ENCODE assay signal across 28 cellular contexts in the genomic region with DNA sequence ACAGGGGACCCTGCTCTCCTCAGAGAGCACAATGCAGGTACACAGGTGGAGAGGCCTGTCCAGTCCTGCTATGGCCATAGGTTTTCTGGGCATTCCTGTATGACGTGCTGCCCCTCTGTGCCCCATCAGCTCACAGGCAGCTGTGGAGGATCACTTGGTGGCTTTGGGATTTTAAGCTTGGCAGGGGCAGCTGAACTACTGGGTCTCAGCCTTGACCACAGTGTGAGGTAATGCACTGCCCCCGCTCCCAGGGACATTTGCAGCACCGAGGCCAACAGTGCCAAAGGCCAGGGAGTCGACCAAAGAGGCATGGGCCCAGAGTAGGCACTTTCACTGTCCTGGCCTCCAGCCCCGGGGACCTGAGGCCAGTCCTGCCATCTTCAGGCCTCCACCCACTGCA. TPM values are rescaled to one million over a fixed set of nuclear protein-coding genes. Genes with fewer than 3 reads are reported as not detected.
"Had no signal": no experiment of that assay in that cellular context is flagged by ENCODE, and none has a peak within 500 bp of the region (broad histone marks: within the 10 kb centered on the region; RNA-seq: fewer than 3 reads in every experiment).

No MANE protein-coding gene starts in this region.

- H3K4me3 Mint-ChIP-seq: naive thymus-derived CD8-positive, alpha-beta T cell; nephron; neural progenitor cell; stimulated activated naive B cell treated with anti-CD40 and anti-IgM and Interleukin-4, amounts not matched to agents 10 μg/mL and 1 μg/mL and 100 μg/mL, for 72 hours had no signal

- H3K27ac Mint-ChIP-seq: nephron; progenitor cell of endocrine pancreas; stimulated activated naive B cell treated with anti-CD40 and anti-IgM and Interleukin-4, amounts not matched to agents 10 μg/mL and 1 μg/mL and 100 μg/mL, for 72 hours had no signal

- H3K4me1 Mint-ChIP-seq: stimulated activated naive B cell treated with anti-CD40 and anti-IgM and Interleukin-4, amounts not matched to agents 10 μg/mL and 1 μg/mL and 100 μg/mL, for 72 hours had no signal

- ATAC-seq: mucosa of descending colon; naive thymus-derived CD8-positive, alpha-beta T cell; right lobe of liver; stimulated activated naive B cell treated with anti-CD40 and anti-IgM and Interleukin-4, amounts not matched to agents 10 μg/mL and 1 μg/mL and 100 μg/mL, for 72 hours; stimulated activated naive CD8-positive, alpha-beta T cell treated with anti-CD3 and anti-CD28 coated beads, Interleukin-15, Interleukin-2, amounts not matched to agents 100 U/mL and 50 U/mL, for 24 hours had no signal

- H3K27me3 Mint-ChIP-seq: naive thymus-derived CD8-positive, alpha-beta T cell; progenitor cell of endocrine pancreas; stimulated activated naive B cell treated with anti-CD40 and anti-IgM and Interleukin-4, amounts not matched to agents 10 μg/mL and 1 μg/mL and 100 μg/mL, for 72 hours had no signal

- H3K9me3 Mint-ChIP-seq: naive thymus-derived CD8-positive, alpha-beta T cell; nephron; neural progenitor cell; stimulated activated naive B cell treated with anti-CD40 and anti-IgM and Interleukin-4, amounts not matched to agents 10 μg/mL and 1 μg/mL and 100 μg/mL, for 72 hours had no signal

- DNase-seq: heart right ventricle; islet precursor cell; left ventricle myocardium inferior; mesendoderm; midbrain; mucosa of descending colon; naive thymus-derived CD8-positive, alpha-beta T cell; ovary; right lobe of liver; stimulated activated CD4-positive, alpha-beta T cell treated with anti-CD3 and anti-CD28 coated beads, Interleukin-12 subunit alpha, Interleukin-12 subunit beta, amount 100 ng/mL, for 4 hours; stimulated activated CD4-positive, alpha-beta T cell treated with anti-CD3 and anti-CD28 coated beads, Interleukin-15, amount 100 ng/mL, for 24 hours; stimulated activated CD4-positive, alpha-beta T cell treated with anti-CD3 and anti-CD28 coated beads, Interleukin-2, amount 100 ng/mL, for 24 hours; stimulated activated CD4-positive, alpha-beta T cell treated with anti-CD3 and anti-CD28 coated beads, Interleukin-4, amount 100 ng/mL, for 1 hour; stimulated activated naive B cell treated with anti-CD40 and anti-IgM and Interleukin-4, amounts not matched to agents 10 μg/mL and 1 μg/mL and 100 μg/mL, for 72 hours; stimulated activated naive CD8-positive, alpha-beta T cell treated with anti-CD3 and anti-CD28 coated beads, Interleukin-15, Interleukin-2, amounts not matched to agents 100 U/mL and 50 U/mL, for 24 hours; stomach; testis; thyroid gland; transverse colon; upper lobe of left lung had no signal

RNA-seq across cellular contexts. Expression of a gene that starts 55.4 kb away (rescaled TPM):
- total RNA-seq: heart right ventricle; kidney epithelial cell; left ventricle myocardium inferior; lung; mucosa of descending colon; naive thymus-derived CD8-positive, alpha-beta T cell; omental fat pad; ovary; progenitor cell of endocrine pancreas; right atrium auricular region; right lobe of liver; stomach; transverse colon; upper lobe of left lung; urinary bladder had no signal
